ENCODE assay signal across 1 cellular context in genomic region chr16:23755484-23755809, GRCh38.
TF ChIP-seq lines count a peak whose summit lies in the region.

No MANE protein-coding gene starts in this region.

TF ChIP-seq in H1, 55 proteins besides CTCF, POLR2A, EP300 and RAD21:
- no peak for TF ChIP-seq RNF2 (IDR thresholded peaks at IDR 0.05; ENCODE audit: borderline replicate concordance, low read depth, low read length, missing control alignments, poor library complexity, severe bottlenecking)
- TF ChIP-seq TEAD4 (IDR thresholded peaks at IDR 0.05; ENCODE audit: low read depth, low read length): no peak
- no peak for TF ChIP-seq HDAC2 (IDR thresholded peaks at IDR 0.05; ENCODE audit: borderline replicate concordance in 1 of 2, low read depth in 2 of 2, low read length in 2 of 2)
- TF ChIP-seq SIN3A (conservative IDR thresholded peaks at IDR 0.05 in 1 of 2, IDR thresholded peaks at IDR 0.05 in 1 of 2; ENCODE audit: low read depth in 1 of 2, low read length in 2 of 2): no peak
- no peak for TF ChIP-seq NRF1 (IDR thresholded peaks at IDR 0.05; ENCODE audit: low read depth, low read length)
- no peak for TF ChIP-seq POLR2AphosphoS5 (IDR thresholded peaks at IDR 0.05; ENCODE audit: low read depth, low read length)
- no peak for TF ChIP-seq ZNF274 (IDR thresholded peaks at IDR 0.05; ENCODE audit: borderline replicate concordance, extremely low read depth, low read length)
- TF ChIP-seq SP2 (IDR thresholded peaks at IDR 0.05; ENCODE audit: low read length): no peak
- no peak for TF ChIP-seq CREB1 (IDR thresholded peaks at IDR 0.05)
- TF ChIP-seq ATF3 (IDR thresholded peaks at IDR 0.05; ENCODE audit: insufficient read depth, low read depth, low read length): no peak
- TF ChIP-seq HDAC6 (IDR thresholded peaks at IDR 0.05; ENCODE audit: low read depth, low read length): no peak
- TF ChIP-seq EZH2 (IDR thresholded peaks at IDR 0.05; ENCODE audit: low read depth, low read length, severe bottlenecking): no peak
- TF ChIP-seq CBX5 (IDR thresholded peaks at IDR 0.05; ENCODE audit: low read depth, low read length): no peak
